ENCODE assay signal across 10 cellular contexts in genomic region chr17:78133179-78133951, GRCh38. TPM values are rescaled to one million over a fixed set of nuclear protein-coding genes. Genes with fewer than 3 reads are reported as not detected.
DNase-seq lines count a peak whose midpoint lies in the region; ATAC-seq and TF ChIP-seq lines count a peak whose summit lies in the region.
"Had no signal": no experiment of that assay in that cellular context is flagged by ENCODE, and none has a peak within 500 bp of the region (broad histone marks: within the 10 kb centered on the region; RNA-seq: fewer than 3 reads in every experiment).

No MANE protein-coding gene starts in this region.

- H3K27me3 Mint-ChIP-seq in CD4-positive, alpha-beta T cell: no peaks in the 10 kb centered on the region
- no peaks in the 10 kb centered on the region for H3K27me3 Mint-ChIP-seq in IgD-negative memory B cell
- no peaks in the 10 kb centered on the region for H3K27me3 Mint-ChIP-seq in activated T-cell treated with anti-CD3 and anti-CD28 coated beads, Interleukin-2, amount 50 U/mL, for 72 hours (ENCODE audit: low read depth)
- peaks cover 0 to 3% (median 0%) of the 10 kb centered on the region in 5 donors for H3K27me3 Mint-ChIP-seq in naive thymus-derived CD4-positive, alpha-beta T cell

- no peak for TF ChIP-seq CTCF in CD4-positive, alpha-beta T cell (IDR thresholded peaks at IDR 0.05)
- no peak for TF ChIP-seq CTCF in esophagus muscularis mucosa (IDR thresholded peaks at IDR 0.05)

- ATAC-seq in CD4-positive, alpha-beta T cell (ENCODE audit: poor library complexity): no peak
- ATAC-seq in activated T-cell treated with anti-CD3 and anti-CD28 coated beads, Interleukin-2, amount 50 U/mL, for 72 hours (replicated peaks in 1 of 2): no peak
- ATAC-seq in naive thymus-derived CD4-positive, alpha-beta T cell: no peak

- no peak for TF ChIP-seq POLR2A in esophagus muscularis mucosa (IDR thresholded peaks at IDR 0.05; ENCODE audit: low read depth)

- 94% methylated on average over 23 of the region's 30 CpGs for WGBS in esophagus muscularis mucosa

- intact Hi-C loops in CD4-positive, alpha-beta T cell (cut with DNase I, micrococcal nuclease): loop anchor here (5.0 to 10.0 kb wide), 5 partner anchors 34 to 689 kb away; partner anchors contain the start of gene SYNGR2 (in 1 of the 2)
- intact Hi-C loops in naive thymus-derived CD4-positive, alpha-beta T cell (cut with micrococcal nuclease): loop anchor here (5.0 kb wide), 6 partner anchors 34 to 1396 kb away; partner anchors contain the start of genes MFSD11 (in 2 of the 2), SRSF2 (in 2 of the 2) and SYNGR2 (in 1 of the 2)
- intact Hi-C loops in esophagus muscularis mucosa (cut with DNase I): no loop called here

- no peaks in the 10 kb centered on the region for H3K9me3 ChIP-seq in CD4-positive, alpha-beta T cell (ENCODE audit: control insufficient read depth, low read length)
- H3K9me3 ChIP-seq in naive thymus-derived CD4-positive, alpha-beta T cell (ENCODE audit: control insufficient read depth in 2 of 3, low read length in 3 of 3): no peaks in the 10 kb centered on the region
- H3K9me3 ChIP-seq in HAP-1: no peaks in the 10 kb centered on the region
- H3K9me3 ChIP-seq in esophagus muscularis mucosa: no peaks in the 10 kb centered on the region

- CTCF ChIA-PET in CD4-positive, alpha-beta T cell (lab: Charles Lee): interaction anchor here (0.6 to 7.4 kb wide), 8 partner anchors 8 to 722 kb away, joined by 4 to 49 read pairs (median 8); no protein-coding TSS in a partner anchor
- CTCF ChIA-PET in naive thymus-derived CD4-positive, alpha-beta T cell (lab: Charles Lee): interaction anchor here (0.6 to 6.3 kb wide), 6 partner anchors 7 to 203 kb away, joined by 4 to 59 read pairs (median 22); partner anchors contain the start of gene TMC6

- no peaks in the 10 kb centered on the region for H3K27me3 ChIP-seq in CD4-positive, alpha-beta T cell (ENCODE audit: control insufficient read depth, insufficient read depth, low read length)
- no peaks in the 10 kb centered on the region for H3K27me3 ChIP-seq in naive thymus-derived CD4-positive, alpha-beta T cell (ENCODE audit: control insufficient read depth in 2 of 2, insufficient read depth in 2 of 2, low read length in 2 of 2)
- H3K27me3 ChIP-seq in HAP-1 (ENCODE audit: low read depth): peaks cover 3% of the 10 kb centered on the region
- peaks cover 5 to 39% (median 12%) of the 10 kb centered on the region in 4 donors for H3K27me3 ChIP-seq in esophagus muscularis mucosa

- in situ Hi-C loops in HAP-1 (cut with MboI; ENCODE audit: low sequenced_read_pairs): no loop called here

- H3K4me1 ChIP-seq in naive thymus-derived CD4-positive, alpha-beta T cell (ENCODE audit: control insufficient read depth in 2 of 2, insufficient read depth in 2 of 2, low read length in 2 of 2): peaks cover 58 to 63% of the 10 kb centered on the region in 2 donors
- H3K4me1 ChIP-seq in HAP-1: peaks cover 4% of the 10 kb centered on the region; the same call in 1 of the 2 replicates
- H3K4me1 ChIP-seq in esophagus muscularis mucosa: peaks cover 30 to 55% (median 47%) of the 10 kb centered on the region in 4 donors

- peak overlapping the region; percentile 95 for H3K4me3 ChIP-seq in naive thymus-derived CD4-positive, alpha-beta T cell (ENCODE audit: low read length)
- no peak overlapping the region for H3K4me3 ChIP-seq in HAP-1
- no peak overlapping the region for H3K4me3 ChIP-seq in esophagus muscularis mucosa

- peaks cover 26 to 75% (median 40%) of the 10 kb centered on the region in 3 experiments for H3K36me3 ChIP-seq in naive thymus-derived CD4-positive, alpha-beta T cell (ENCODE audit: control insufficient read depth in 2 of 3, insufficient read depth in 3 of 3, low read length in 3 of 3)
- H3K36me3 ChIP-seq in HAP-1 (replicated peaks) (no peaks in the 10 kb centered on the region), esophagus muscularis mucosa (no peaks in the 10 kb centered on the region)

- no peaks in the 10 kb centered on the region for H3K9me3 Mint-ChIP-seq in CD4-positive, alpha-beta T cell
- no peaks in the 10 kb centered on the region for H3K9me3 Mint-ChIP-seq in IgD-negative memory B cell
- no peaks in the 10 kb centered on the region for H3K9me3 Mint-ChIP-seq in activated T-cell treated with anti-CD3 and anti-CD28 coated beads, Interleukin-2, amount 50 U/mL, for 72 hours
- peaks cover 0 to 9% (median 0%) of the 10 kb centered on the region in 11 donors for H3K9me3 Mint-ChIP-seq in naive thymus-derived CD4-positive, alpha-beta T cell

- peak overlapping the region; percentile 88 for H3K4me3 Mint-ChIP-seq in CD4-positive, alpha-beta T cell
- peak overlapping the region; percentile 47 to 99 (median 94) for H3K4me3 Mint-ChIP-seq in IgD-negative memory B cell
- H3K4me3 Mint-ChIP-seq in activated T-cell treated with anti-CD3 and anti-CD28 coated beads, Interleukin-2, amount 50 U/mL, for 72 hours: peak overlapping the region; percentile 29 to 90
- H3K4me3 Mint-ChIP-seq in naive thymus-derived CD4-positive, alpha-beta T cell: peak overlapping the region; percentile 81 to 99 (median 92)

- DNase-seq in CD4-positive, alpha-beta T cell: peak in 1 of 10 experiments; percentile 14
- DNase-seq in activated T-cell treated with anti-CD3 and anti-CD28 coated beads, Interleukin-2, amount 50 U/mL, for 72 hours: no peak
- peak in 2 of 9 donors; percentile 24 to 27 for DNase-seq in naive thymus-derived CD4-positive, alpha-beta T cell
- DNase-seq in HAP-1 (ENCODE audit: low spot score in 2 of 2): no peak
- no peak for DNase-seq in esophagus muscularis mucosa (ENCODE audit: extremely low spot score)
- no peak for DNase-seq in dedifferentiated amniotic fluid mesenchymal stem cell (ENCODE audit: extremely low spot score)
- no peak for DNase-seq in NOMO-1 (lab: John Stamatoyannopoulos, UW; ENCODE audit: unreplicated experiment in 2 of 2)
- DNase-seq: GOT3 had no signal

- H3K36me3 Mint-ChIP-seq in CD4-positive, alpha-beta T cell (ENCODE audit: low read depth): peaks cover 84% of the 10 kb centered on the region
- H3K36me3 Mint-ChIP-seq in IgD-negative memory B cell: peaks cover 8% of the 10 kb centered on the region
- peaks cover 1 to 16% of the 10 kb centered on the region in 2 donors for H3K36me3 Mint-ChIP-seq in activated T-cell treated with anti-CD3 and anti-CD28 coated beads, Interleukin-2, amount 50 U/mL, for 72 hours (ENCODE audit: insufficient read depth in 2 of 2)
- peaks cover 8 to 54% (median 34%) of the 10 kb centered on the region in 5 donors for H3K36me3 Mint-ChIP-seq in naive thymus-derived CD4-positive, alpha-beta T cell

- H3K27ac Mint-ChIP-seq in CD4-positive, alpha-beta T cell: peak overlapping the region; percentile 81
- peak overlapping the region; percentile 70 to 97 (median 94) for H3K27ac Mint-ChIP-seq in IgD-negative memory B cell
- no peak overlapping the region for H3K27ac Mint-ChIP-seq in activated T-cell treated with anti-CD3 and anti-CD28 coated beads, Interleukin-2, amount 50 U/mL, for 72 hours
- H3K27ac Mint-ChIP-seq in naive thymus-derived CD4-positive, alpha-beta T cell: peak overlapping the region; percentile 68 to 95 (median 87)

- POLR2A ChIA-PET in CD4-positive, alpha-beta T cell (lab: Charles Lee): interaction anchor here (0.6 to 16.9 kb wide), 10 partner anchors 8 to 288 kb away, joined by 3 to 766 read pairs (median 6); partner anchors contain the start of genes TMC6 and TMC8
- POLR2A ChIA-PET in naive thymus-derived CD4-positive, alpha-beta T cell (lab: Charles Lee): interaction anchor here (1.1 to 27.3 kb wide), 9 partner anchors 3 to 175 kb away, joined by 3 to 898 read pairs (median 8); partner anchors contain the start of genes C17orf99, TMC6, TMC8 and TNRC6C

- no peak for TF ChIP-seq EP300 in esophagus muscularis mucosa (IDR thresholded peaks at IDR 0.05)

- H3K4me1 Mint-ChIP-seq in CD4-positive, alpha-beta T cell (ENCODE audit: low read depth): peaks cover 77% of the 10 kb centered on the region
- H3K4me1 Mint-ChIP-seq in IgD-negative memory B cell: peaks cover 30 to 54% (median 49%) of the 10 kb centered on the region in 3 donors
- peaks cover 79% of the 10 kb centered on the region for H3K4me1 Mint-ChIP-seq in activated T-cell treated with anti-CD3 and anti-CD28 coated beads, Interleukin-2, amount 50 U/mL, for 72 hours (ENCODE audit: low read depth)
- H3K4me1 Mint-ChIP-seq in naive thymus-derived CD4-positive, alpha-beta T cell: peaks cover 51 to 69% (median 62%) of the 10 kb centered on the region in 7 donors

- H3K27ac ChIP-seq in CD4-positive, alpha-beta T cell (ENCODE audit: low read depth, low read length): peak overlapping the region; percentile 92
- peak overlapping the region; percentile 77 for H3K27ac ChIP-seq in naive thymus-derived CD4-positive, alpha-beta T cell (ENCODE audit: low read depth, low read length)
- no peak overlapping the region for H3K27ac ChIP-seq in esophagus muscularis mucosa (replicated peaks in 1 of 4)

RNA-seq across cellular contexts. Expression of gene TMC8, which starts 2.8 kb away (rescaled TPM):
- total RNA-seq in CD4-positive, alpha-beta T cell: 100 to 1,000 TPM; 567 to 577 TPM
- polyA plus RNA-seq in IgD-negative memory B cell: 97.5 TPM
- total RNA-seq in activated T-cell treated with anti-CD3 and anti-CD28 coated beads, Interleukin-2, amount 50 U/mL, for 72 hours: 100 to 1,000 TPM; 102 to 124 TPM
- total RNA-seq in naive thymus-derived CD4-positive, alpha-beta T cell: 100 to 1,000 TPM; 423 to 593 (median 509) TPM
- 100 to 1,000 TPM in 1 of 2 donors, 10 to 100 TPM in 1; 94.4 to 217 TPM for polyA plus RNA-seq in naive thymus-derived CD4-positive, alpha-beta T cell
- 1 to 10 TPM; 1.3 to 5.3 (median 2.3) TPM for total RNA-seq in esophagus muscularis mucosa

RNA-seq across cellular contexts. Expression of gene TMC6, which starts 4.8 kb away (rescaled TPM):
- 100 to 1,000 TPM; 645 to 659 TPM for total RNA-seq in CD4-positive, alpha-beta T cell
- 212 TPM for polyA plus RNA-seq in IgD-negative memory B cell
- 100 to 1,000 TPM; 129 to 137 TPM for total RNA-seq in activated T-cell treated with anti-CD3 and anti-CD28 coated beads, Interleukin-2, amount 50 U/mL, for 72 hours
- 100 to 1,000 TPM; 574 to 808 (median 773) TPM for total RNA-seq in naive thymus-derived CD4-positive, alpha-beta T cell
- polyA plus RNA-seq in naive thymus-derived CD4-positive, alpha-beta T cell: 100 to 1,000 TPM; 165 to 247 TPM
- 10 to 100 TPM; 14.4 to 21.4 (median 18.5) TPM for total RNA-seq in esophagus muscularis mucosa

RNA-seq across cellular contexts. Expression of gene C17orf99, which starts 12.8 kb away (rescaled TPM):
- total RNA-seq in CD4-positive, alpha-beta T cell: not detected
- polyA plus RNA-seq in IgD-negative memory B cell: not detected
- total RNA-seq in activated T-cell treated with anti-CD3 and anti-CD28 coated beads, Interleukin-2, amount 50 U/mL, for 72 hours: under 1 TPM in 1 of 2 donors, not detected in 1; 0.58 TPM
- 1 to 10 TPM in 1 of 5 experiments, under 1 TPM in 1, not detected in 3; 0.10 to 1.0 TPM for total RNA-seq in naive thymus-derived CD4-positive, alpha-beta T cell
- polyA plus RNA-seq in naive thymus-derived CD4-positive, alpha-beta T cell: not detected
- not detected for total RNA-seq in esophagus muscularis mucosa
- polyA plus RNA-seq: neural cell had no signal

RNA-seq across cellular contexts. Expression of gene SYNGR2, which starts 35.0 kb away (rescaled TPM):
- total RNA-seq in CD4-positive, alpha-beta T cell: 10 to 100 TPM; 34.9 to 41.3 TPM
- polyA plus RNA-seq in IgD-negative memory B cell: 633 TPM
- 10 to 100 TPM; 87.6 to 92.0 TPM for total RNA-seq in activated T-cell treated with anti-CD3 and anti-CD28 coated beads, Interleukin-2, amount 50 U/mL, for 72 hours
- total RNA-seq in naive thymus-derived CD4-positive, alpha-beta T cell: 100 to 1,000 TPM in 1 of 5 experiments, 10 to 100 TPM in 4; 47.6 to 109 (median 58.6) TPM
- polyA plus RNA-seq in naive thymus-derived CD4-positive, alpha-beta T cell: 100 to 1,000 TPM in 1 of 2 donors, 10 to 100 TPM in 1; 94.6 to 118 TPM
- 100 to 1,000 TPM in 2 of 4 donors, 10 to 100 TPM in 2; 63.1 to 164 (median 124) TPM for total RNA-seq in esophagus muscularis mucosa

RNA-seq across cellular contexts. Expression of gene TK1, which starts 53.5 kb away (rescaled TPM):
- total RNA-seq in CD4-positive, alpha-beta T cell: under 1 TPM; 0.78 to 0.88 TPM
- polyA plus RNA-seq in IgD-negative memory B cell: 7.0 TPM
- total RNA-seq in activated T-cell treated with anti-CD3 and anti-CD28 coated beads, Interleukin-2, amount 50 U/mL, for 72 hours: 10 to 100 TPM; 90.6 to 90.9 TPM
- 10 to 100 TPM in 1 of 5 experiments, 1 to 10 TPM in 1, under 1 TPM in 1, not detected in 2; 0.29 to 57.7 (median 1.0) TPM for total RNA-seq in naive thymus-derived CD4-positive, alpha-beta T cell
- polyA plus RNA-seq in naive thymus-derived CD4-positive, alpha-beta T cell: under 1 TPM; 0.20 to 0.28 TPM
- total RNA-seq in esophagus muscularis mucosa: 10 to 100 TPM in 2 of 4 donors, 1 to 10 TPM in 2; 7.9 to 22.1 (median 14.5) TPM

Comparison
In these comparisons a context has a peak if more than half of its experiments do, and no peak if none do; other contexts are left out.
1. H3K27ac ChIP-seq: peak in CD4-positive, alpha-beta T cell (single experiment) and naive thymus-derived CD4-positive, alpha-beta T cell (single experiment); none in esophagus muscularis mucosa (0 of 4).
2. RNA of gene TMC8, which starts 2.8 kb away (total RNA-seq): 567 to 577 TPM in CD4-positive, alpha-beta T cell, 423 to 593 TPM in naive thymus-derived CD4-positive, alpha-beta T cell and 102 to 124 TPM in activated T-cell treated with anti-CD3 and anti-CD28 coated beads, Interleukin-2, amount 50 U/mL, for 72 hours; 1.3 to 5.3 TPM in esophagus muscularis mucosa; every median in the first group is over 10 times any median in the second.
3. RNA of gene TMC6, which starts 4.8 kb away (total RNA-seq): 574 to 808 TPM in naive thymus-derived CD4-positive, alpha-beta T cell, 645 to 659 TPM in CD4-positive, alpha-beta T cell and 129 to 137 TPM in activated T-cell treated with anti-CD3 and anti-CD28 coated beads, Interleukin-2, amount 50 U/mL, for 72 hours; 14.4 to 21.4 TPM in esophagus muscularis mucosa; every median in the first group is over 4 times any median in the second.
4. Peak in every context shown above with its lines, with median percentiles within 50 percentile points of each other: H3K4me3 Mint-ChIP-seq.